ENCODE assay signal across 1 cellular context in genomic region chr22:46936378-46936916, GRCh38.
TF ChIP-seq lines count a peak whose summit lies in the region.

No MANE protein-coding gene starts in this region.

TF ChIP-seq in HepG2, 621 proteins besides CTCF, POLR2A, EP300 and RAD21 (continued from another document and continues in another):
- TF ChIP-seq ZUFSP (CRISPR knock-in tag; IDR thresholded peaks at IDR 0.05; ENCODE audit: borderline replicate concordance) (no peak), MTA1 (CRISPR knock-in tag; IDR thresholded peaks at IDR 0.05; ENCODE audit: borderline replicate concordance) (peak; percentile 42; the same call in 1 of the 2 replicates), ZNF253 (CRISPR knock-in tag; IDR thresholded peaks at IDR 0.05; ENCODE audit: borderline replicate concordance) (peak; percentile 24; the same call in 1 of the 2 replicates), DMAP1 (CRISPR knock-in tag; IDR thresholded peaks at IDR 0.05) (peak; percentile 12; the same call in 1 of the 2 replicates), MAFF (IDR thresholded peaks at IDR 0.05; ENCODE audit: low read depth, low read length) (no peak), KLF13 (CRISPR knock-in tag; IDR thresholded peaks at IDR 0.05) (0 out of 2 replicates have a peak, but pooled peaks have one; percentile 6), RBM22 (optimal IDR thresholded peaks at IDR 0.05; ENCODE audit: low read length) (no peak), NFATC3 (CRISPR knock-in tag; IDR thresholded peaks at IDR 0.05) (no peak), THAP9 (CRISPR knock-in tag; IDR thresholded peaks at IDR 0.05; ENCODE audit: borderline replicate concordance) (peak; percentile 4; the same call in 1 of the 2 replicates), U2AF1 (optimal IDR thresholded peaks at IDR 0.05; ENCODE audit: low read depth, low read length) (no peak), ZNF20 (CRISPR knock-in tag; IDR thresholded peaks at IDR 0.05) (0 out of 2 replicates have a peak, but pooled peaks have one; percentile 52), POLR2G (IDR thresholded peaks at IDR 0.05; ENCODE audit: low read depth, low read length) (no peak), NR2F2 (IDR thresholded peaks at IDR 0.05; ENCODE audit: borderline replicate concordance, low read depth) (peak; percentile 43; the same call in 1 of the 2 replicates), ZNF414 (CRISPR knock-in tag; IDR thresholded peaks at IDR 0.05) (peak; percentile 10; the same call in 1 of the 2 replicates), ZNF263 (CRISPR knock-in tag; IDR thresholded peaks at IDR 0.05) (no peak; the same call in 1 of the 2 replicates), ZNF331 (CRISPR knock-in tag; IDR thresholded peaks at IDR 0.05) (no peak), ZFP1 (CRISPR knock-in tag; IDR thresholded peaks at IDR 0.05) (no peak), KLF12 (CRISPR knock-in tag; IDR thresholded peaks at IDR 0.05; ENCODE audit: borderline replicate concordance) (0 out of 2 replicates have a peak, but pooled peaks have one; percentile 13), AGO2 (optimal IDR thresholded peaks at IDR 0.05; ENCODE audit: low read depth, low read length) (peak; percentile 69), ZBTB20 (CRISPR knock-in tag; IDR thresholded peaks at IDR 0.05; ENCODE audit: borderline replicate concordance, low read depth) (no peak), NFE2 (CRISPR knock-in tag; IDR thresholded peaks at IDR 0.05) (no peak), THAP8 (CRISPR knock-in tag; IDR thresholded peaks at IDR 0.05; ENCODE audit: borderline replicate concordance) (0 out of 2 replicates have a peak, but pooled peaks have one; percentile 64), XBP1 (CRISPR knock-in tag; IDR thresholded peaks at IDR 0.05) (no peak), GMEB1 (CRISPR knock-in tag; IDR thresholded peaks at IDR 0.05; ENCODE audit: borderline replicate concordance) (no peak), ZNF615 (CRISPR knock-in tag; IDR thresholded peaks at IDR 0.05; ENCODE audit: borderline replicate concordance) (no peak), GMEB2 (CRISPR knock-in tag; IDR thresholded peaks at IDR 0.05; ENCODE audit: low read depth) (no peak), TRIM22 (IDR thresholded peaks at IDR 0.05) (no peak), ZFY (CRISPR knock-in tag; IDR thresholded peaks at IDR 0.05) (peak; percentile 44; the same call in 1 of the 2 replicates), HNRNPH1 (optimal IDR thresholded peaks at IDR 0.05; ENCODE audit: low read depth, low read length) (no peak), ASH2L (IDR thresholded peaks at IDR 0.05; ENCODE audit: insufficient read length, low read depth, low read length) (peak; percentile 12), ELF3 (CRISPR knock-in tag; IDR thresholded peaks at IDR 0.05) (0 out of 2 replicates have a peak, but pooled peaks have one; percentile 5), ZSCAN21 (CRISPR knock-in tag; IDR thresholded peaks at IDR 0.05; ENCODE audit: borderline replicate concordance) (peak; percentile 9; the same call in 1 of the 2 replicates), TGIF2 (CRISPR knock-in tag; IDR thresholded peaks at IDR 0.05) (no peak), ZBTB2 (CRISPR knock-in tag; IDR thresholded peaks at IDR 0.05; ENCODE audit: low read depth) (no peak), MXI1 (IDR thresholded peaks at IDR 0.05; ENCODE audit: borderline replicate concordance, low read depth, low read length) (no peak; the same call in 2 of the 3 replicates), MXD3 (CRISPR knock-in tag; IDR thresholded peaks at IDR 0.05) (peak; percentile 48; the same call in 1 of the 2 replicates), ZNF451 (CRISPR knock-in tag; IDR thresholded peaks at IDR 0.05) (no peak), RBM39 (IDR thresholded peaks at IDR 0.05; ENCODE audit: low read depth, low read length, poor library complexity, severe bottlenecking) (no peak), ZNF891 (CRISPR knock-in tag; IDR thresholded peaks at IDR 0.05) (peak; percentile 7; the same call in 1 of the 2 replicates), KLF11 (CRISPR knock-in tag; IDR thresholded peaks at IDR 0.05) (no peak), NFE2L1 (CRISPR knock-in tag; IDR thresholded peaks at IDR 0.05; ENCODE audit: borderline replicate concordance) (no peak), MEF2D (CRISPR knock-in tag; IDR thresholded peaks at IDR 0.05) (no peak), NRL (CRISPR knock-in tag; IDR thresholded peaks at IDR 0.05; ENCODE audit: borderline replicate concordance) (no peak), JUN (CRISPR knock-in tag; IDR thresholded peaks at IDR 0.05) (no peak), CSRNP2 (CRISPR knock-in tag; conservative IDR thresholded peaks at IDR 0.05; ENCODE audit: low read depth) (no peak), ZMAT3 (CRISPR knock-in tag; conservative IDR thresholded peaks at IDR 0.05) (peak; percentile 54; the same call in 1 of the 2 replicates), CEBPG (CRISPR knock-in tag; IDR thresholded peaks at IDR 0.05) (no peak), ZHX1 (CRISPR knock-in tag; IDR thresholded peaks at IDR 0.05; ENCODE audit: low read depth) (0 out of 2 replicates have a peak, but pooled peaks have one; percentile 39)
